ENCODE assay signal across 2 cellular contexts in genomic region chr19:18869231-18869575, GRCh38.
TF ChIP-seq lines count a peak whose summit lies in the region.

No MANE protein-coding gene starts in this region.

TF ChIP-seq in WTC11, 78 proteins besides CTCF, POLR2A, EP300 and RAD21:
- TF ChIP-seq JUN (CRISPR knock-in tag; IDR thresholded peaks at IDR 0.05) (no peak), ATF3 (CRISPR knock-in tag; conservative IDR thresholded peaks at IDR 0.05) (no peak), USF1 (CRISPR knock-in tag; IDR thresholded peaks at IDR 0.05) (no peak), ZMAT4 (CRISPR knock-in tag; IDR thresholded peaks at IDR 0.05) (no peak), OVOL2 (CRISPR knock-in tag; IDR thresholded peaks at IDR 0.05; ENCODE audit: borderline replicate concordance) (no peak), ZNF671 (CRISPR knock-in tag; IDR thresholded peaks at IDR 0.05) (no peak), ZNF512 (CRISPR knock-in tag; IDR thresholded peaks at IDR 0.05; ENCODE audit: borderline replicate concordance) (no peak), PREB (CRISPR knock-in tag; IDR thresholded peaks at IDR 0.05; ENCODE audit: borderline replicate concordance) (no peak), RORB (CRISPR knock-in tag; IDR thresholded peaks at IDR 0.05) (no peak), RELA (CRISPR knock-in tag; IDR thresholded peaks at IDR 0.05; ENCODE audit: borderline replicate concordance) (no peak), MXD4 (CRISPR knock-in tag; IDR thresholded peaks at IDR 0.05; ENCODE audit: borderline replicate concordance) (no peak)
TF ChIP-seq in WTC11: peak in this region for 0.

TF ChIP-seq in H1, 55 proteins besides CTCF, POLR2A, EP300 and RAD21:
- TF ChIP-seq HDAC6 (IDR thresholded peaks at IDR 0.05; ENCODE audit: low read depth, low read length) (no peak), PHF8 (conservative IDR thresholded peaks at IDR 0.05; ENCODE audit: low read depth, low read length) (no peak), ZNF274 (IDR thresholded peaks at IDR 0.05; ENCODE audit: borderline replicate concordance, extremely low read depth, low read length) (no peak), YY1 (IDR thresholded peaks at IDR 0.05; ENCODE audit: low read depth, low read length) (no peak), SAP30 (IDR thresholded peaks at IDR 0.05; ENCODE audit: insufficient read depth, insufficient replicate concordance, low read length) (no peak), CTBP2 (IDR thresholded peaks at IDR 0.05; ENCODE audit: borderline replicate concordance, insufficient read depth, insufficient read length, low read length) (no peak), JUN (IDR thresholded peaks at IDR 0.05; ENCODE audit: low read depth, low read length) (no peak), NANOG (IDR thresholded peaks at IDR 0.05; ENCODE audit: insufficient read depth, low read depth, low read length, poor library complexity, severe bottlenecking) (no peak), SIN3A (conservative IDR thresholded peaks at IDR 0.05 in 1 of 2, IDR thresholded peaks at IDR 0.05 in 1 of 2; ENCODE audit: low read depth in 1 of 2, low read length in 2 of 2) (no peak), KDM1A (IDR thresholded peaks at IDR 0.05; ENCODE audit: borderline replicate concordance, low read length) (no peak)
